In the genomic region with DNA sequence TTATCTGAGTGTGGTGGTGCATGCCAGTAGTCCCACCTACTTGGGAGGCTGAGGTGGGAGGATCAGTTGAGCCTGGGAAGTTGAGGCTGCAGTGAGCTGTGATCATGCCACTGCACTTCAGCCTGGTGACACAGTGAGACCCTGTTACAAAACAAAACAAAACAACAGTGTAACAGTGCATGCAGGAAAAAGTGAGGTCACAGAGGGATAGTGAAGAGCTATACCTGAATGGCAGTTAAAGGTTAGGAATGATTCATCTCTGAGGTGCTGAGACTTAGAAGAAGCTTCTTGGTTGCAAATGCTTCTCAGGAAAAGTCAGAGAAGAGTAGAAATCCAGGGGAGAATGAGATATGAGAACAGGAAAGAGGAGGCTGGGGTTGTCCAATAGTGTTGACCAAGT, we compare ENCODE assay signal across 19 cellular contexts.
"Had no signal": no experiment of that assay in that cellular context is flagged by ENCODE, and none has a peak within 500 bp of the region (broad histone marks: within the 10 kb centered on the region; RNA-seq: fewer than 3 reads in every experiment).

No MANE protein-coding gene starts in this region.

- H3K9me3 ChIP-seq: SJSA1 had no signal

- DNase-seq: KBM-7, MV-4-11, NCI-H1048, NCI-H1105, NCI-H1417, NCI-H146, NCI-H1694 treated with DMSO at 0.1 percent for 48 hours, NCI-H1930, NCI-H2081, NCI-H2107, NCI-H2227 treated with DMSO at 0.1 percent for 48 hours, NCI-H524, NCI-H526 treated with DMSO at 0.1 percent for 48 hours, NCI-H774, Right ventricle myocardium superior, RPMI8226, SIG-M5 had no signal

- H3K4me1 ChIP-seq: SJSA1 had no signal

- H3K27ac ChIP-seq: SJSA1, SK-N-MC had no signal

- H3K27me3 ChIP-seq: SJSA1 had no signal

- H3K4me3 ChIP-seq: SJSA1, SK-N-MC had no signal

- H3K36me3 ChIP-seq: SJSA1 had no signal
